Comparison of ENCODE assay signal across 11 cellular contexts in the genomic region with DNA sequence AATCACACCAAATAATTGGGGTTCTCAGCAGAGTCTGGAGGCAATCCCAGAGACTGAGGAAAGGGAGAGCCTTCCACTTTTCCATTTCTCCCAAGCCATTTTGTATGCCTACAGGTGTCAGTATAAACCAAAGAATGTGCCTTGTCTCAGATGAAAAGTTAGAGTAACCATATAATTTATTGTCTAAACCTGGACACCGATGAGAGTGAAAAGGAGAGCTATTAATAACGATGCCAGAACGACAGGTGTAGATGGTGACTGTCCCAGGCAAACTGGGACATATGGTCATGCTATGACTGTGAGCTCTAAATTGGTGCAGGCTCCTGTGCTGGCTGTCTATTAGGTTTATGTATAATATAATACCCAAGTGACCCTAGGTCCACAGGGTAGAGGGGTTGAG.
DNase-seq lines count a peak whose midpoint lies in the region; ATAC-seq and TF ChIP-seq lines count a peak whose summit lies in the region.
"Had no signal": no experiment of that assay in that cellular context is flagged by ENCODE, and none has a peak within 500 bp of the region (broad histone marks: within the 10 kb centered on the region; RNA-seq: fewer than 3 reads in every experiment).

No MANE protein-coding gene starts in this region.

- ATAC-seq in heart left ventricle (peak in 1 of 4 donors; percentile 10), Right ventricle myocardium inferior (no peak), body of pancreas (peak; percentile 54), lower lobe of right lung (no peak), upper lobe of left lung (ENCODE audit: low FRiP score in 2 of 2) (no peak), HG02763 (IDR thresholded peaks at IDR 0.05; ENCODE audit: unreplicated experiment) (no peak)
- ATAC-seq: K562 had no signal

- TF ChIP-seq POLR2A in heart left ventricle (IDR thresholded peaks at IDR 0.05) (no peak), body of pancreas (IDR thresholded peaks at IDR 0.05) (no peak), upper lobe of left lung (IDR thresholded peaks at IDR 0.05) (no peak)

- H3K36me3 ChIP-seq in heart left ventricle (no peaks in the 10 kb centered on the region), body of pancreas (replicated peaks in 1 of 2; ENCODE audit: insufficient read depth in 1 of 2, low read depth in 2 of 2) (no peaks in the 10 kb centered on the region), lower lobe of right lung (no peaks in the 10 kb centered on the region), upper lobe of left lung (no peaks in the 10 kb centered on the region)

- H3K4me1 ChIP-seq in heart left ventricle (peaks cover 0 to 58% (median 40%) of the 10 kb centered on the region in 12 donors), body of pancreas (peaks cover 6% of the 10 kb centered on the region), lower lobe of right lung (peaks cover 51% of the 10 kb centered on the region), upper lobe of left lung (peaks cover 31 to 47% (median 39%) of the 10 kb centered on the region in 4 donors)

- no peak for TF ChIP-seq EP300 in upper lobe of left lung (IDR thresholded peaks at IDR 0.05)

- H3K27ac ChIP-seq in heart left ventricle (peak overlapping the region; percentile 74 to 97 (median 87)), body of pancreas (peak overlapping the region in 3 of 4 donors; percentile 4 to 73 (median 56)), lower lobe of right lung (peak overlapping the region; percentile 86), upper lobe of left lung (peak overlapping the region; percentile 75 to 90 (median 85))
- H3K27ac ChIP-seq: C4-2B had no signal

- DNase-seq in heart left ventricle, result no peak
- DNase-seq in Right ventricle myocardium inferior (ENCODE audit: missing footprints), result no peak
- no peak for DNase-seq in body of pancreas
- DNase-seq in lower lobe of right lung, result no peak
- DNase-seq in upper lobe of left lung, result no peak
- no peak for DNase-seq in mucosa of gallbladder (ENCODE audit: low spot score)
- no peak for DNase-seq in OCI-M1 (lab: John Stamatoyannopoulos, UW)
- DNase-seq: activated CD4-positive, alpha-beta T cell treated with anti-CD3 and anti-CD28 coated beads, Interleukin-2, amount 10 ng/mL, durations not matched to agents 7 days and 5 days had no signal

- WGBS in heart left ventricle, 4 donors, result 44 to 57% (median 50%) methylated on average over 3 of the region's 3 CpGs
- WGBS in body of pancreas, 2 donors, result 16 to 23% methylated on average over 3 of the region's 3 CpGs
- 44 to 63% methylated on average over 3 of the region's 3 CpGs for WGBS in upper lobe of left lung, 2 donors

- H3K27me3 ChIP-seq in heart left ventricle (no peaks in the 10 kb centered on the region), body of pancreas (no peaks in the 10 kb centered on the region), lower lobe of right lung (ENCODE audit: low read depth) (no peaks in the 10 kb centered on the region), upper lobe of left lung (no peaks in the 10 kb centered on the region)

- no peak overlapping the region for H3K4me3 ChIP-seq in heart left ventricle
- H3K4me3 ChIP-seq in body of pancreas, result no peak overlapping the region
- H3K4me3 ChIP-seq in lower lobe of right lung, result no peak overlapping the region
- H3K4me3 ChIP-seq in upper lobe of left lung, result no peak overlapping the region
- H3K4me3 ChIP-seq: K562 had no signal

- TF ChIP-seq CTCF in heart left ventricle (IDR thresholded peaks at IDR 0.05) (peak in 10 of 12 donors; percentile 8 to 60 (median 37)), body of pancreas (IDR thresholded peaks at IDR 0.05) (peak in 6 of 7 experiments; percentile 35 to 69 (median 64)), lower lobe of right lung (IDR thresholded peaks at IDR 0.05) (peak; percentile 15), upper lobe of left lung (IDR thresholded peaks at IDR 0.05) (no peak)

- intact Hi-C loops in heart left ventricle (cut with DNase I) (loop anchor here (1.0 to 10.0 kb wide), 17 partner anchors 33 to 954 kb away; a partner anchor contains a TSS), Right ventricle myocardium inferior (cut with DNase I) (loop anchor here (1.0 to 5.0 kb wide), 4 partner anchors 48 to 127 kb away; no protein-coding TSS in a partner anchor), body of pancreas (cut with DNase I) (loop anchor here (10.0 kb wide), 1 partner anchor 86 kb away; no protein-coding TSS in a partner anchor), lower lobe of right lung (cut with DNase I) (no loop called here)

- H3K9me3 ChIP-seq in heart left ventricle (peaks cover 0 to 32% (median 13%) of the 10 kb centered on the region in 12 donors), body of pancreas (no peaks in the 10 kb centered on the region), lower lobe of right lung (peaks cover 16% of the 10 kb centered on the region), upper lobe of left lung (peaks cover 3 to 6% (median 4%) of the 10 kb centered on the region in 4 donors)

Comparison
In these comparisons a context has a peak if more than half of its experiments do, and no peak if none do; other contexts are left out.
1. CTCF ChIP-seq: peak in heart left ventricle (10 of 12), body of pancreas (6 of 7) and lower lobe of right lung (single experiment); none in upper lobe of left lung (0 of 6).
2. Peak in every context shown above with its lines, with median percentiles within 50 percentile points of each other: H3K27ac ChIP-seq.